ENCODE assay signal across 15 cellular contexts in genomic region chr17:67636841-67637240, GRCh38.
DNase-seq lines count a peak whose midpoint lies in the region; ATAC-seq, FAIRE-seq and TF ChIP-seq lines count a peak whose summit lies in the region.
"Had no signal": no experiment of that assay in that cellular context is flagged by ENCODE, and none has a peak within 500 bp of the region (broad histone marks: within the 10 kb centered on the region; RNA-seq: fewer than 3 reads in every experiment).

No MANE protein-coding gene starts in this region.

- H3K27me3 ChIP-seq in thyroid gland: no peaks in the 10 kb centered on the region

- H3K9me3 Mint-ChIP-seq in activated naive CD4-positive, alpha-beta T cell treated with anti-CD3 and anti-CD28 coated beads, Interleukin-2, amount 50 U/mL, for 24 hours: no peaks in the 10 kb centered on the region
- no peaks in the 10 kb centered on the region for H3K9me3 Mint-ChIP-seq in brain

- H3K9me3 ChIP-seq in kidney (ENCODE audit: control insufficient read depth in 1 of 2, low read length in 2 of 2) (no peaks in the 10 kb centered on the region), thyroid gland (no peaks in the 10 kb centered on the region)

- peaks cover 14% of the 10 kb centered on the region for H3K4me1 Mint-ChIP-seq in activated naive CD4-positive, alpha-beta T cell treated with anti-CD3 and anti-CD28 coated beads, Interleukin-2, amount 50 U/mL, for 24 hours
- peaks cover 42% of the 10 kb centered on the region for H3K4me1 Mint-ChIP-seq in brain

- CTCF ChIA-PET in RWPE1 (lab: Yijun Ruan, JAX): no interaction called here

- no peak for TF ChIP-seq CTCF in brain (conservative IDR thresholded peaks at IDR 0.05)
- no peak for TF ChIP-seq CTCF in kidney (IDR thresholded peaks at IDR 0.05; ENCODE audit: borderline replicate concordance, extremely low read depth, insufficient read depth)
- TF ChIP-seq CTCF in thyroid gland (IDR thresholded peaks at IDR 0.05): no peak
- TF ChIP-seq CTCF in RWPE1 (conservative IDR thresholded peaks at IDR 0.05; ENCODE audit: low read depth): no peak

- H3K27me3 Mint-ChIP-seq in activated naive CD4-positive, alpha-beta T cell treated with anti-CD3 and anti-CD28 coated beads, Interleukin-2, amount 50 U/mL, for 24 hours: no peaks in the 10 kb centered on the region
- H3K27me3 Mint-ChIP-seq in brain: no peaks in the 10 kb centered on the region
- H3K27me3 Mint-ChIP-seq: CD4-positive, alpha-beta memory T cell had no signal

- POLR2A ChIA-PET in RWPE1 (lab: Yijun Ruan, JAX; ENCODE audit: low non-redundant PET): no interaction called here

- H3K36me3 ChIP-seq in kidney (ENCODE audit: control insufficient read depth in 1 of 2, insufficient read depth in 2 of 2, low read length in 2 of 2) (no peaks in the 10 kb centered on the region), thyroid gland (no peaks in the 10 kb centered on the region)
- H3K36me3 ChIP-seq: WERI-Rb-1 had no signal

- no peak overlapping the region for H3K4me3 ChIP-seq in kidney (ENCODE audit: low read length in 2 of 2)
- H3K4me3 ChIP-seq in thyroid gland (replicated peaks in 1 of 3): no peak overlapping the region
- H3K4me3 ChIP-seq: GM12878 had no signal

- intact Hi-C loops in kidney (cut with DNase I): no loop called here
- intact Hi-C loops in thyroid gland (cut with DNase I): loop anchor here (10.0 kb wide), 1 partner anchor 48 kb away; no protein-coding TSS in a partner anchor

- no peak for FAIRE-seq in kidney (lab: Jason Lieb, UNC)
- FAIRE-seq: GM12878 had no signal

- no peak overlapping the region for H3K4me3 Mint-ChIP-seq in activated naive CD4-positive, alpha-beta T cell treated with anti-CD3 and anti-CD28 coated beads, Interleukin-2, amount 50 U/mL, for 24 hours
- H3K4me3 Mint-ChIP-seq in brain: no peak overlapping the region
- H3K4me3 Mint-ChIP-seq: CD4-positive, alpha-beta memory T cell had no signal

- H3K27ac Mint-ChIP-seq in activated naive CD4-positive, alpha-beta T cell treated with anti-CD3 and anti-CD28 coated beads, Interleukin-2, amount 50 U/mL, for 24 hours: peak overlapping the region; percentile 41
- H3K27ac Mint-ChIP-seq in brain: peak overlapping the region in 4 of 5 experiments; percentile 41 to 71 (median 49)

- H3K9ac ChIP-seq in kidney (ENCODE audit: low read length in 2 of 2): no peak overlapping the region

- H3K27ac ChIP-seq in kidney (ENCODE audit: low read depth in 2 of 2, low read length in 2 of 2) (peak overlapping the region; percentile 53 to 60), thyroid gland (peak overlapping the region; percentile 79 to 89 (median 87)), RWPE1 (no peak overlapping the region)
- H3K27ac ChIP-seq: WERI-Rb-1 had no signal

- H3K36me3 Mint-ChIP-seq in activated naive CD4-positive, alpha-beta T cell treated with anti-CD3 and anti-CD28 coated beads, Interleukin-2, amount 50 U/mL, for 24 hours: peaks cover 9% of the 10 kb centered on the region
- H3K36me3 Mint-ChIP-seq in brain: peaks cover 34% of the 10 kb centered on the region

- 83% methylated on average over 5 of the region's 5 CpGs for WGBS in thyroid gland, 2 donors

- H3K4me1 ChIP-seq in kidney (ENCODE audit: control insufficient read depth in 1 of 2, insufficient read depth in 1 of 2, low read depth in 1 of 2, low read length in 2 of 2) (peaks cover 8 to 11% of the 10 kb centered on the region in 2 donors), thyroid gland (peaks cover 33 to 69% of the 10 kb centered on the region in 2 donors)

- DNase-seq in activated naive CD4-positive, alpha-beta T cell treated with anti-CD3 and anti-CD28 coated beads, Interleukin-2, amount 50 U/mL, for 16 hours: no peak
- DNase-seq in kidney (no peak), thyroid gland (peak in 1 of 2 donors; percentile 19), cortex of kidney (lab: John Stamatoyannopoulos, UW) (no peak), RWPE1 (ENCODE audit: low spot score) (no peak)
- DNase-seq: CD4-positive, alpha-beta memory T cell; Karpas-422; NCI-H1694; NCI-H510A treated with DMSO at 0.1 percent for 48 hours; stimulated activated CD4-positive, alpha-beta T cell treated with anti-CD3 and anti-CD28 coated beads, Interleukin-15, amount 100 ng/mL, for 24 hours; WERI-Rb-1 had no signal

- no peak for TF ChIP-seq POLR2A in thyroid gland (IDR thresholded peaks at IDR 0.05)

- no peak for ATAC-seq in GM19463 (IDR thresholded peaks at IDR 0.05; ENCODE audit: unreplicated experiment)
- ATAC-seq: GM12878 had no signal
